In the genomic region with DNA sequence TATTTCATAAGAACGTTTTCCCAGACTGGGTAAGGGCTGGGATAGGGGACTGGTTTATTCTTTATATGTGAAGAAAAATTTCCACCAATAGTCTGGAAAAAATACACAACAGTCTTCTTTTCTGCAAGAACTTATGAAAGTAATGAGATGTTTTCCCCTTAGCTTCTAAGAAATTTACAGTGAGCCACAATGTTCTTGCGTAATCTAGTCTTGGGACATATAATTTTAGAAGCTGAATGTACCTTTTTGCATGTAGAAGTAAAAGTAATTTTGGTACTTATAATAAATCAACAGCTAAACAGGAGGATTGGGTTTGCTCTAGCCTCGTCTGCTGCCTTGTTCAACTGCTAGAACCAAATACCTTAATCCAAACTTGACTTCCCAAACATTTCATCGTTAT, we compare ENCODE assay signal across 25 cellular contexts.
A peak's percentile ranks its signal among the peaks of the same experiment; 100 is the strongest.
DNase-seq lines count a peak whose midpoint lies in the region; ATAC-seq, FAIRE-seq and TF ChIP-seq lines count a peak whose summit lies in the region.
"Had no signal": no experiment of that assay in that cellular context is flagged by ENCODE, and none has a peak within 500 bp of the region (broad histone marks: within the 10 kb centered on the region; RNA-seq: fewer than 3 reads in every experiment).

No MANE protein-coding gene starts in this region.

- intact Hi-C loops in HepG2 (cut with micrococcal nuclease; ENCODE audit: unreplicated experiment) (no loop called here), right lobe of liver (cut with DNase I) (no loop called here)

- H3K27ac ChIP-seq in HepG2 (ENCODE audit: extremely low read length, insufficient read depth, low read length) (no peak overlapping the region), right lobe of liver (no peak overlapping the region)
- H3K27ac ChIP-seq: brain microvascular endothelial cell, parathyroid adenoma, right atrium auricular region had no signal

- H3K9me3 ChIP-seq in HepG2 (ENCODE audit: low read length) (no peaks in the 10 kb centered on the region), right lobe of liver (no peaks in the 10 kb centered on the region)
- H3K9me3 ChIP-seq: MG63, right atrium auricular region had no signal

- H3K4me1 ChIP-seq in HepG2 (ENCODE audit: insufficient read depth, low read length): no peaks in the 10 kb centered on the region
- peaks cover 0 to 23% (median 7%) of the 10 kb centered on the region in 4 donors for H3K4me1 ChIP-seq in right lobe of liver
- H3K4me1 ChIP-seq: parathyroid adenoma, right atrium auricular region had no signal

- 64% methylated on average over 4 of the region's 4 CpGs for WGBS in HepG2 (ENCODE audit: low lambda C conversion rate)
- 81% methylated on average over 4 of the region's 4 CpGs for WGBS in right lobe of liver (ENCODE audit: insufficient coverage, low coverage, low lambda C conversion rate, missing lambda C conversion rate)

- in situ Hi-C loops in HepG2 (cut with HindIII; ENCODE audit: extremely low pct_ligation_motif_present, low pct_unique_long_range_greater_than_20kb) (no loop called here), ACHN (cut with HindIII; ENCODE audit: low pct_ligation_motif_present, low pct_unique_long_range_greater_than_20kb, low sequenced_read_pairs) (no loop called here)

- no peak for FAIRE-seq in HepG2 (lab: Jason Lieb, UNC)

- no peaks in the 10 kb centered on the region for H3K27me3 ChIP-seq in HepG2 (ENCODE audit: control insufficient read depth in 1 of 2, insufficient read depth in 2 of 2, low read length in 2 of 2)
- no peaks in the 10 kb centered on the region for H3K27me3 ChIP-seq in right lobe of liver
- H3K27me3 ChIP-seq: brain microvascular endothelial cell, MG63, right atrium auricular region had no signal

- BruUV-seq in HepG2 (replicated peaks; lab: Mats Ljungman, UMichigan): no TSS peak

- ATAC-seq in HepG2 (no peak), right lobe of liver (no peak)
- ATAC-seq: esophagus mucosa; Right ventricle myocardium inferior; stimulated activated naive CD8-positive, alpha-beta T cell treated with anti-CD3 and anti-CD28 coated beads, Interleukin-15, Interleukin-2, amounts not matched to agents 100 U/mL and 50 U/mL, for 24 hours had no signal

- TF ChIP-seq EP300 in HepG2 (IDR thresholded peaks at IDR 0.05; ENCODE audit: low read depth in 2 of 2, low read length in 2 of 2) (no peak), HepG2 (CRISPR knock-in tag; IDR thresholded peaks at IDR 0.05; ENCODE audit: borderline replicate concordance) (no peak)

- H2AFZ ChIP-seq in HepG2 (ENCODE audit: low read length): no peak overlapping the region
- H2AFZ ChIP-seq: parathyroid adenoma had no signal

- H3K79me2 ChIP-seq in HepG2 (ENCODE audit: insufficient read depth, low read length): no peaks in the 10 kb centered on the region
- H3K79me2 ChIP-seq: parathyroid adenoma had no signal

- TF ChIP-seq CTCF in HepG2 (CRISPR knock-in tag; IDR thresholded peaks at IDR 0.05): no peak
- TF ChIP-seq CTCF in right lobe of liver (IDR thresholded peaks at IDR 0.05): no peak

- no peaks in the 10 kb centered on the region for H4K20me1 ChIP-seq in HepG2 (ENCODE audit: insufficient read depth, low read length)

- no peaks in the 10 kb centered on the region for H3K36me3 ChIP-seq in HepG2 (replicated peaks in 1 of 2; ENCODE audit: control insufficient read depth in 1 of 2, insufficient read depth in 2 of 2, low read length in 2 of 2)
- H3K36me3 ChIP-seq in right lobe of liver: no peaks in the 10 kb centered on the region
- H3K36me3 ChIP-seq: brain microvascular endothelial cell, MG63, right atrium auricular region had no signal

- CTCF ChIA-PET in HepG2 (lab: Yijun Ruan, JAX; ENCODE audit: low intra/inter-chr PET ratio, low total read pairs): no interaction called here

- no peak overlapping the region for H3K9ac ChIP-seq in HepG2 (ENCODE audit: insufficient read depth, low read depth, low read length)
- H3K9ac ChIP-seq: parathyroid adenoma had no signal

- POLR2A ChIA-PET in HepG2 (lab: Yijun Ruan, JAX): no interaction called here

- no peak overlapping the region for H3K4me2 ChIP-seq in HepG2 (ENCODE audit: low read depth, low read length)

- H3K4me3 ChIP-seq in HepG2 (replicated peaks in 1 of 3; ENCODE audit: insufficient read depth in 1 of 3, low read depth in 2 of 3, low read length in 3 of 3) (no peak overlapping the region), right lobe of liver (no peak overlapping the region)
- H3K4me3 ChIP-seq: lung, MG63, right atrium auricular region had no signal

- no peak for TF ChIP-seq RAD21 in HepG2 (CRISPR knock-in tag; IDR thresholded peaks at IDR 0.05)

- DNase-seq in HepG2 (ENCODE audit: low spot score) (no peak), right lobe of liver (no peak), OCI-M1 (lab: John Stamatoyannopoulos, UW) (peak; percentile 32), fibroblast of gingiva (ENCODE audit: low read depth) (peak; percentile 34), superior temporal gyrus (ENCODE audit: extremely low spot score) (peak; percentile 58), ACHN (no peak), amygdala (lab: John Stamatoyannopoulos, UW) (no peak), cortex of kidney (lab: John Stamatoyannopoulos, UW) (no peak)
- DNase-seq: activated B cell treated with CpG ODN at 0.5 μM for 24 hours; activated CD4-positive, alpha-beta T cell treated with anti-CD3 and anti-CD28 coated beads, Interleukin-2, amount 50 U/mL, for 48 hours; activated CD8-positive, alpha-beta memory T cell treated with anti-CD3 and anti-CD28 coated beads, Interleukin-2, amount 50 U/mL, for 48 hours; activated effector memory CD4-positive, alpha-beta T cell treated with Interleukin-2 at 50 U/mL for 16 hours; brain microvascular endothelial cell; C1 segment of cervical spinal cord; MG63; NCI-H1694 treated with DMSO at 0.1 percent for 48 hours; NCI-H526 treated with DMSO at 0.1 percent for 48 hours; stimulated activated CD4-positive, alpha-beta T cell treated with anti-CD3 and anti-CD28 coated beads, Interleukin-4, amount 100 ng/mL, for 4 hours; stimulated activated naive CD8-positive, alpha-beta T cell treated with anti-CD3 and anti-CD28 coated beads, Interleukin-15, Interleukin-2, amounts not matched to agents 100 U/mL and 50 U/mL, for 24 hours; T1000 had no signal

- no peak for TF ChIP-seq POLR2A in HepG2 (IDR thresholded peaks at IDR 0.05; ENCODE audit: insufficient read depth in 1 of 2, low read depth in 2 of 2, low read length in 2 of 2)
- TF ChIP-seq POLR2A in right lobe of liver (IDR thresholded peaks at IDR 0.05): no peak

TF ChIP-seq in HepG2, 621 proteins besides CTCF, POLR2A, EP300 and RAD21:
- TF ChIP-seq, protein P1, sequence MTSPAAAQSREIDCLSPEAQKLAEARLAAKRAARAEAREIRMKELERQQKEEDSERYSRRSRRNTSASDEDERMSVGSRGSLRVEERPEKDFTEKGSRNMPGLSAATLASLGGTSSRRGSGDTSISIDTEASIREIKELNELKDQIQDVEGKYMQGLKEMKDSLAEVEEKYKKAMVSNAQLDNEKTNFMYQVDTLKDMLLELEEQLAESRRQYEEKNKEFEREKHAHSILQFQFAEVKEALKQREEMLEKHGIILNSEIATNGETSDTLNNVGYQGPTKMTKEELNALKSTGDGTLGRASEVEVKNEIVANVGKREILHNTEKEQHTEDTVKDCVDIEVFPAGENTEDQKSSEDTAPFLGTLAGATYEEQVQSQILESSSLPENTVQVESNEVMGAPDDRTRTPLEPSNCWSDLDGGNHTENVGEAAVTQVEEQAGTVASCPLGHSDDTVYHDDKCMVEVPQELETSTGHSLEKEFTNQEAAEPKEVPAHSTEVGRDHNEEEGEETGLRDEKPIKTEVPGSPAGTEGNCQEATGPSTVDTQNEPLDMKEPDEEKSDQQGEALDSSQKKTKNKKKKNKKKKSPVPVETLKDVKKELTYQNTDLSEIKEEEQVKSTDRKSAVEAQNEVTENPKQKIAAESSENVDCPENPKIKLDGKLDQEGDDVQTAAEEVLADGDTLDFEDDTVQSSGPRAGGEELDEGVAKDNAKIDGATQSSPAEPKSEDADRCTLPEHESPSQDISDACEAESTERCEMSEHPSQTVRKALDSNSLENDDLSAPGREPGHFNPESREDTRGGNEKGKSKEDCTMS (CRISPR knock-in tag; conservative IDR thresholded peaks at IDR 0.05): no peak
- TF ChIP-seq CEBPB (IDR thresholded peaks at IDR 0.05; ENCODE audit: borderline replicate concordance, low read depth, low read length): peak; percentile 73
- TF ChIP-seq, protein P2, sequence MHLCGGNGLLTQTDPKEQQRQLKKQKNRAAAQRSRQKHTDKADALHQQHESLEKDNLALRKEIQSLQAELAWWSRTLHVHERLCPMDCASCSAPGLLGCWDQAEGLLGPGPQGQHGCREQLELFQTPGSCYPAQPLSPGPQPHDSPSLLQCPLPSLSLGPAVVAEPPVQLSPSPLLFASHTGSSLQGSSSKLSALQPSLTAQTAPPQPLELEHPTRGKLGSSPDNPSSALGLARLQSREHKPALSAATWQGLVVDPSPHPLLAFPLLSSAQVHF (CRISPR knock-in tag; IDR thresholded peaks at IDR 0.05): no peak
- no peak for TF ChIP-seq ZNF75D (CRISPR knock-in tag; IDR thresholded peaks at IDR 0.05; ENCODE audit: borderline replicate concordance)
- TF ChIP-seq, protein P3, sequence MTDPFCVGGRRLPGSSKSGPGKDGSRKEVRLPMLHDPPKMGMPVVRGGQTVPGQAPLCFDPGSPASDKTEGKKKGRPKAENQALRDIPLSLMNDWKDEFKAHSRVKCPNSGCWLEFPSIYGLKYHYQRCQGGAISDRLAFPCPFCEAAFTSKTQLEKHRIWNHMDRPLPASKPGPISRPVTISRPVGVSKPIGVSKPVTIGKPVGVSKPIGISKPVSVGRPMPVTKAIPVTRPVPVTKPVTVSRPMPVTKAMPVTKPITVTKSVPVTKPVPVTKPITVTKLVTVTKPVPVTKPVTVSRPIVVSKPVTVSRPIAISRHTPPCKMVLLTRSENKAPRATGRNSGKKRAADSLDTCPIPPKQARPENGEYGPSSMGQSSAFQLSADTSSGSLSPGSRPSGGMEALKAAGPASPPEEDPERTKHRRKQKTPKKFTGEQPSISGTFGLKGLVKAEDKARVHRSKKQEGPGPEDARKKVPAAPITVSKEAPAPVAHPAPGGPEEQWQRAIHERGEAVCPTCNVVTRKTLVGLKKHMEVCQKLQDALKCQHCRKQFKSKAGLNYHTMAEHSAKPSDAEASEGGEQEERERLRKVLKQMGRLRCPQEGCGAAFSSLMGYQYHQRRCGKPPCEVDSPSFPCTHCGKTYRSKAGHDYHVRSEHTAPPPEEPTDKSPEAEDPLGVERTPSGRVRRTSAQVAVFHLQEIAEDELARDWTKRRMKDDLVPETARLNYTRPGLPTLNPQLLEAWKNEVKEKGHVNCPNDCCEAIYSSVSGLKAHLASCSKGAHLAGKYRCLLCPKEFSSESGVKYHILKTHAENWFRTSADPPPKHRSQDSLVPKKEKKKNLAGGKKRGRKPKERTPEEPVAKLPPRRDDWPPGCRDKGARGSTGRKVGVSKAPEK (CRISPR knock-in tag; IDR thresholded peaks at IDR 0.05; ENCODE audit: borderline replicate concordance): no peak
- TF ChIP-seq ZFX (CRISPR knock-in tag; IDR thresholded peaks at IDR 0.05; ENCODE audit: low read depth): no peak
- TF ChIP-seq SNRNP70 (IDR thresholded peaks at IDR 0.05; ENCODE audit: low read depth, low read length): no peak

Comparison
In these comparisons a context has a peak if more than half of its experiments do, and no peak if none do; other contexts are left out.
1. DNase-seq: peak in OCI-M1 (single experiment), fibroblast of gingiva (single experiment) and superior temporal gyrus (single experiment); none in HepG2 (single experiment), right lobe of liver (0 of 3), ACHN (single experiment), amygdala (0 of 56) and cortex of kidney (single experiment).